9 cellular contexts compared by ENCODE assay signal in the genomic region with DNA sequence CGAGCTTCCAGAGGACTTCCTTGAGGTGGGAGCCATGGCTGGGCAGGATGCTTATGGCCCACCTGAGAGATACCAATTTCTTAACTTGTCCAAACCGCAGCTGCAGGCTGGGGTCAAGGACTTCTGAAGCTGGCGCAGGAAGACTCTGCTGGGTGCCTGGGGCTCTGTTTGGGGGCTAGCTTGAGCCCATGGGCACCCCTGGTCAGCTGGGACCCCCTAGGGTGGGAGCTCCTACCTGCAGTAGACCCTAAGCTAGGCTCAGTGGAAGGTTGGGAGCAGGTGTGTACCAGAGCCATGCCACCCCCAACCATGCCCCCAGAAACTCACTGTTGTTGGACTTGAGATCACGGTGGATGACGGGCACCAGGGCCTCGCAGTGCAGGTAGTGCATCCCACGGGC. TPM values are rescaled to one million over a fixed set of nuclear protein-coding genes. Genes with fewer than 3 reads are reported as not detected.
A peak's percentile ranks its signal among the peaks of the same experiment; 100 is the strongest.
DNase-seq lines count a peak whose midpoint lies in the region; ATAC-seq and TF ChIP-seq lines count a peak whose summit lies in the region.
"Had no signal": no experiment of that assay in that cellular context is flagged by ENCODE, and none has a peak within 500 bp of the region (broad histone marks: within the 10 kb centered on the region; RNA-seq: fewer than 3 reads in every experiment).

No MANE protein-coding gene starts in this region.

- peak overlapping the region; percentile 86 to 99 (median 94) for H3K4me3 Mint-ChIP-seq in naive thymus-derived CD8-positive, alpha-beta T cell

- H3K4ac ChIP-seq in IMR-90 (ENCODE audit: low read depth, low read length): no peak overlapping the region

- H2AK9ac ChIP-seq in IMR-90 (replicated peaks; ENCODE audit: low read depth, low read length, poor library complexity): peak overlapping the region; percentile 100

- H3K4me1 Mint-ChIP-seq in naive thymus-derived CD8-positive, alpha-beta T cell: peaks cover 26 to 63% (median 61%) of the 10 kb centered on the region in 4 donors

- intact Hi-C loops in IMR-90 (cut with micrococcal nuclease): no loop called here

- peaks cover 19% of the 10 kb centered on the region for H3K4me1 ChIP-seq in IMR-90 (ENCODE audit: control insufficient read depth, insufficient read depth, low read length)

- in situ Hi-C loops in IMR-90 (cut with MboI; ENCODE audit: low sequenced_read_pairs): no loop called here

- peaks cover 41% of the 10 kb centered on the region for H4K20me1 ChIP-seq in IMR-90 (ENCODE audit: insufficient read depth, low read length)

- H2BK5ac ChIP-seq in IMR-90 (ENCODE audit: low read depth, low read length, poor library complexity, severe bottlenecking): no peak overlapping the region

- dilution Hi-C loops in IMR-90 (cut with HindIII; ENCODE audit: low sequenced_read_pairs, unreplicated experiment): no loop called here

- peaks cover 0 to 2% (median 0%) of the 10 kb centered on the region in 5 donors for H3K27me3 Mint-ChIP-seq in naive thymus-derived CD8-positive, alpha-beta T cell

- TF ChIP-seq CTCF in 22Rv1 (IDR thresholded peaks at IDR 0.05) (no peak), IMR-90 (conservative IDR thresholded peaks at IDR 0.05; ENCODE audit: low read depth, low read length) (no peak)

- H2BK120ac ChIP-seq in IMR-90 (ENCODE audit: low read depth, low read length): no peak overlapping the region

- H2BK15ac ChIP-seq in IMR-90 (ENCODE audit: low read depth, low read length): no peak overlapping the region

- peak overlapping the region in 1 of 2 experiments; percentile 11; a peak in 1 of 4 replicates for H4K8ac ChIP-seq in IMR-90 (ENCODE audit: low read depth in 2 of 2, low read length in 2 of 2)

- ATAC-seq in IMR-90 (ENCODE audit: low read depth) (no peak), GM21381 (IDR thresholded peaks at IDR 0.05; ENCODE audit: unreplicated experiment) (no peak), HG03442 (IDR thresholded peaks at IDR 0.05; ENCODE audit: unreplicated experiment) (no peak), GM21447 (IDR thresholded peaks at IDR 0.05; ENCODE audit: unreplicated experiment) (no peak)
- no peak for ATAC-seq in naive thymus-derived CD8-positive, alpha-beta T cell

- DNase-seq in IMR-90: no peak
- no peak for DNase-seq in caudate nucleus (lab: John Stamatoyannopoulos, UW)
- no peak for DNase-seq in naive thymus-derived CD8-positive, alpha-beta T cell
- DNase-seq in NCI-H226: no peak
- DNase-seq: midbrain had no signal

- CTCF ChIA-PET in IMR-90 (lab: Yijun Ruan, JAX): no interaction called here

- peaks cover 9 to 78% of the 10 kb centered on the region in 2 experiments for H3K79me1 ChIP-seq in IMR-90 (ENCODE audit: low read depth in 1 of 2, low read length in 2 of 2)

- no peak for TF ChIP-seq RAD21 in IMR-90 (IDR thresholded peaks at IDR 0.05; ENCODE audit: low read length)

- no peak overlapping the region for H2BK20ac ChIP-seq in IMR-90 (ENCODE audit: low read depth, low read length)

- peaks cover 15% of the 10 kb centered on the region for H3K36me3 ChIP-seq in IMR-90 (ENCODE audit: control insufficient read depth, insufficient read depth, low read length)

- peak overlapping the region in 9 of 10 donors; percentile 47 to 96 (median 94) for H3K27ac Mint-ChIP-seq in naive thymus-derived CD8-positive, alpha-beta T cell

- no TSS peak for BruUV-seq in IMR-90 (replicated peaks; lab: Mats Ljungman, UMichigan)

- peak overlapping the region; percentile 96 for H3K27ac ChIP-seq in 22Rv1
- no peak overlapping the region; the same call in 1 of the 2 replicates for H3K27ac ChIP-seq in IMR-90 (ENCODE audit: insufficient read depth, low read length)
- H3K27ac ChIP-seq in caudate nucleus (ENCODE audit: low read depth, low read length): peak overlapping the region; percentile 99

- no peaks in the 10 kb centered on the region for H3K9me3 Mint-ChIP-seq in naive thymus-derived CD8-positive, alpha-beta T cell

- no peak overlapping the region for H4K91ac ChIP-seq in IMR-90 (ENCODE audit: insufficient read depth, low read depth, low read length)

- H3K9me1 ChIP-seq in IMR-90 (ENCODE audit: insufficient read depth, low read length): 0 out of 2 replicates have a peak, but pooled peaks cover 14% of the 10 kb centered on the region

- H3K9ac ChIP-seq in IMR-90 (ENCODE audit: low read depth, low read length): no peak overlapping the region; the same call in 1 of the 2 replicates

- no peak overlapping the region for H3K18ac ChIP-seq in IMR-90 (ENCODE audit: low read depth, low read length)

- no peak overlapping the region for H3K4me3 ChIP-seq in IMR-90 (ENCODE audit: insufficient read depth, low read depth, low read length)

- 86% methylated on average over 1 of the region's 7 CpGs; no CpG with 5 or more reads in 1 of the 2 experiments for WGBS in IMR-90 (ENCODE audit: extremely low coverage in 2 of 2, insufficient read length in 1 of 2), 2 experiments

- H4K5ac ChIP-seq in IMR-90 (ENCODE audit: low read depth, low read length): no peak overlapping the region

- peak overlapping the region; percentile 39 for H3K4me2 ChIP-seq in IMR-90 (ENCODE audit: low read depth, low read length)

- H3K23ac ChIP-seq in IMR-90 (ENCODE audit: low read depth, low read length): no peak overlapping the region

- POLR2A ChIA-PET in IMR-90 (lab: Charles Lee; ENCODE audit: unreplicated experiment): no interaction called here
- POLR2A ChIA-PET in naive thymus-derived CD8-positive, alpha-beta T cell (lab: Charles Lee): interaction anchor here (0.7 to 38.5 kb wide), 10 partner anchors 10 to 75 kb away, joined by 3 to 1068 read pairs (median 4); a partner anchor contains a TSS

- TF ChIP-seq POLR2A in IMR-90 (IDR thresholded peaks at IDR 0.05; ENCODE audit: low read depth, low read length): no peak

- H3K14ac ChIP-seq in IMR-90 (replicated peaks; ENCODE audit: low read depth, low read length): no peak overlapping the region

- peak overlapping the region; percentile 86 for H2AK5ac ChIP-seq in IMR-90 (ENCODE audit: low read depth, low read length)

- no peaks in the 10 kb centered on the region for H3K27me3 ChIP-seq in IMR-90 (ENCODE audit: control insufficient read depth, insufficient read depth, low read length)

- peak overlapping the region; percentile 29 for H2AFZ ChIP-seq in IMR-90 (replicated peaks; ENCODE audit: low read length, poor library complexity)

- no peaks in the 10 kb centered on the region for H3K9me3 ChIP-seq in IMR-90 (ENCODE audit: control insufficient read depth, insufficient read depth, low read length)

- peaks cover 0 to 29% (median 4%) of the 10 kb centered on the region in 3 donors for H3K36me3 Mint-ChIP-seq in naive thymus-derived CD8-positive, alpha-beta T cell

- H3K56ac ChIP-seq in IMR-90 (ENCODE audit: extremely low read depth, insufficient read depth, low read length): no peak overlapping the region

TF ChIP-seq in IMR-90, 13 proteins besides CTCF, POLR2A, EP300 and RAD21:
- TF ChIP-seq CHD1 (IDR thresholded peaks at IDR 0.05; ENCODE audit: low read depth, low read length): no peak

RNA-seq across cellular contexts. Expression of a gene that starts 1.3 kb away (rescaled TPM):
- total RNA-seq in IMR-90 (2012; rRNA removed): 16.7 and 17.7 TPM in 2 replicates
- polyA plus RNA-seq in IMR-90 (2012; rRNA removed): 37.5 and 52.0 TPM in 2 replicates
- polyA plus RNA-seq in IMR-90 (2012; cell fraction: cytosol; rRNA removed): 29.9 and 39.6 TPM in 2 replicates
- 57.5 and 129 TPM in 2 replicates for polyA plus RNA-seq in IMR-90 (2012; cell fraction: nucleus; rRNA removed; ENCODE audit: low replicate concordance)
- total RNA-seq in naive thymus-derived CD8-positive, alpha-beta T cell: 10 to 100 TPM; 61.6 to 66.3 TPM
- polyA plus RNA-seq in naive thymus-derived CD8-positive, alpha-beta T cell: 10 to 100 TPM in 2 of 3 donors, 1 to 10 TPM in 1; 8.7 to 20.5 (median 12.7) TPM

RNA-seq across cellular contexts. Expression of a gene that starts 2.9 kb away (rescaled TPM):
- total RNA-seq in IMR-90 (2012; rRNA removed): 5.6 and 5.8 TPM in 2 replicates
- 33.2 and 40.4 TPM in 2 replicates for polyA plus RNA-seq in IMR-90 (2012; rRNA removed)
- polyA plus RNA-seq in IMR-90 (2012; cell fraction: cytosol; rRNA removed): 20.0 and 31.2 TPM in 2 replicates
- polyA plus RNA-seq in IMR-90 (2012; cell fraction: nucleus; rRNA removed; ENCODE audit: low replicate concordance): 56.4 and 185 TPM in 2 replicates
- total RNA-seq in naive thymus-derived CD8-positive, alpha-beta T cell: 10 to 100 TPM; 57.4 to 64.2 TPM
- polyA plus RNA-seq in naive thymus-derived CD8-positive, alpha-beta T cell: 1 to 10 TPM in 2 of 3 donors, under 1 TPM in 1; 0.96 to 6.5 (median 2.2) TPM

RNA-seq across cellular contexts. Expression of a gene that starts 17.1 kb away (rescaled TPM):
- total RNA-seq in IMR-90 (2012; rRNA removed): not detected in 2 replicates
- polyA plus RNA-seq in IMR-90 (2012; rRNA removed): 0.09 and 0.34 TPM in 2 replicates
- polyA plus RNA-seq in IMR-90 (2012; cell fraction: cytosol; rRNA removed): 0.08 and 0.13 TPM in 2 replicates
- 0.89 and 3.2 TPM in 2 replicates for polyA plus RNA-seq in IMR-90 (2012; cell fraction: nucleus; rRNA removed; ENCODE audit: low replicate concordance)
- 1 to 10 TPM; 2.4 to 5.0 TPM for total RNA-seq in naive thymus-derived CD8-positive, alpha-beta T cell
- polyA plus RNA-seq in naive thymus-derived CD8-positive, alpha-beta T cell: under 1 TPM in 1 of 3 donors, not detected in 2; 0.34 TPM

RNA-seq across cellular contexts. Expression of a gene that starts 25.2 kb away (rescaled TPM):
- 10.6 and 11.4 TPM in 2 replicates for total RNA-seq in IMR-90 (2012; rRNA removed)
- polyA plus RNA-seq in IMR-90 (2012; rRNA removed): 39.7 and 44.3 TPM in 2 replicates
- 22.9 and 41.1 TPM in 2 replicates for polyA plus RNA-seq in IMR-90 (2012; cell fraction: cytosol; rRNA removed)
- polyA plus RNA-seq in IMR-90 (2012; cell fraction: nucleus; rRNA removed; ENCODE audit: low replicate concordance): 52.9 and 173 TPM in 2 replicates
- 100 to 1,000 TPM; 155 to 157 TPM for total RNA-seq in naive thymus-derived CD8-positive, alpha-beta T cell
- polyA plus RNA-seq in naive thymus-derived CD8-positive, alpha-beta T cell: 100 to 1,000 TPM; 118 to 238 (median 140) TPM

RNA-seq across cellular contexts. Expression of a gene that starts 36.8 kb away (rescaled TPM):
- total RNA-seq in IMR-90 (2012; rRNA removed): 10.0 and 13.3 TPM in 2 replicates
- 27.4 and 29.0 TPM in 2 replicates for polyA plus RNA-seq in IMR-90 (2012; rRNA removed)
- polyA plus RNA-seq in IMR-90 (2012; cell fraction: cytosol; rRNA removed): 13.2 and 27.4 TPM in 2 replicates
- 82.3 and 155 TPM in 2 replicates for polyA plus RNA-seq in IMR-90 (2012; cell fraction: nucleus; rRNA removed; ENCODE audit: low replicate concordance)
- 100 to 1,000 TPM; 101 to 108 TPM for total RNA-seq in naive thymus-derived CD8-positive, alpha-beta T cell
- polyA plus RNA-seq in naive thymus-derived CD8-positive, alpha-beta T cell: 10 to 100 TPM; 10.8 to 19.8 (median 11.5) TPM
